26 cellular contexts compared by ENCODE assay signal in genomic region chrX:17740137-17741122, GRCh38. TPM values are rescaled to one million over a fixed set of nuclear protein-coding genes. Genes with fewer than 3 reads are reported as not detected.
DNase-seq lines count a peak whose midpoint lies in the region; ATAC-seq and TF ChIP-seq lines count a peak whose summit lies in the region.
"Had no signal": no experiment of that assay in that cellular context is flagged by ENCODE, and none has a peak within 500 bp of the region (broad histone marks: within the 10 kb centered on the region; RNA-seq: fewer than 3 reads in every experiment).

No MANE protein-coding gene starts in this region.

- peaks cover 22 to 41% of the 10 kb centered on the region in 2 donors for H3K4me1 ChIP-seq in gastrocnemius medialis
- H3K4me1 ChIP-seq: BE2C, SJCRH30 had no signal

- CTCF ChIA-PET in activated naive CD4-positive, alpha-beta T cell treated with anti-CD3 and anti-CD28 coated beads for 36 hours (lab: Charles Lee): interaction anchor here (0.6 kb wide), 1 partner anchor 558 kb away, joined by 4 read pairs; no protein-coding TSS in a partner anchor

- intact Hi-C loops in activated naive CD4-positive, alpha-beta T cell treated with anti-CD3 and anti-CD28 coated beads for 36 hours (cut with micrococcal nuclease): loop anchor here (10.0 kb wide), 1 partner anchor 204 kb away; no protein-coding TSS in a partner anchor
- intact Hi-C loops in gastrocnemius medialis (cut with DNase I; ENCODE audit: low total_unique reads): no loop called here

- H3K36me3 Mint-ChIP-seq in activated naive CD4-positive, alpha-beta T cell treated with anti-CD3 and anti-CD28 coated beads for 36 hours (ENCODE audit: low read depth): no peaks in the 10 kb centered on the region
- H3K36me3 Mint-ChIP-seq: immature natural killer cell had no signal

- H3K36me3 ChIP-seq in WERI-Rb-1: no peaks in the 10 kb centered on the region
- H3K36me3 ChIP-seq in gastrocnemius medialis: no peaks in the 10 kb centered on the region
- H3K36me3 ChIP-seq: BE2C, SJCRH30, thoracic aorta had no signal

- peaks cover 17% of the 10 kb centered on the region for H3K27me3 ChIP-seq in WERI-Rb-1 (ENCODE audit: insufficient read depth, low read depth, severe bottlenecking)
- no peaks in the 10 kb centered on the region for H3K27me3 ChIP-seq in gastrocnemius medialis
- H3K27me3 ChIP-seq: BE2C, SJCRH30 had no signal

- TF ChIP-seq POLR2A in gastrocnemius medialis (IDR thresholded peaks at IDR 0.05): no peak

- TF ChIP-seq CTCF in WERI-Rb-1 (IDR thresholded peaks at IDR 0.05; ENCODE audit: low read depth, low read length): no peak
- TF ChIP-seq CTCF in gastrocnemius medialis (IDR thresholded peaks at IDR 0.05 in 4 of 5, conservative IDR thresholded peaks at IDR 0.05 in 1 of 5): no peak

- DNase-seq in activated naive CD4-positive, alpha-beta T cell treated with anti-CD3 and anti-CD28 coated beads for 36 hours: no peak
- DNase-seq in activated naive CD4-positive, alpha-beta T cell treated with anti-CD3 and anti-CD28 coated beads, Interleukin-2, amount 50 U/mL, for 16 hours: no peak
- peak; percentile 18 for DNase-seq in NCI-H2107 (lab: John Stamatoyannopoulos, UW)
- DNase-seq in WERI-Rb-1: no peak
- DNase-seq in gastrocnemius medialis: peak in 1 of 2 donors; percentile 15
- no peak for DNase-seq in CD1c-positive myeloid dendritic cell (ENCODE audit: extremely low spot score)
- DNase-seq: activated CD4-positive, alpha-beta T cell treated with anti-CD3 and anti-CD28 coated beads, Interleukin-2, amount 50 U/mL, for 48 hours; activated CD8-positive, alpha-beta memory T cell treated with anti-CD3 and anti-CD28 coated beads, Interleukin-2, amount 50 U/mL, for 4 hours; BE2C; COR-L47; DMS79 treated with DMSO at 0.1 percent for 48 hours; HCEC 1CT; hypothalamus; immature natural killer cell; KBM-7; NCI-H1105 treated with DMSO at 0.1 percent for 48 hours; NCI-H2029; NCI-H510A; occipital lobe; stimulated activated naive CD4-positive, alpha-beta T cell treated with Interleukin-2 at 50 U/mL for 16 hours had no signal

- ATAC-seq in gastrocnemius medialis: no peak
- ATAC-seq in HG02759 (IDR thresholded peaks at IDR 0.05; ENCODE audit: unreplicated experiment): no peak
- no peak for ATAC-seq in HG02588 (IDR thresholded peaks at IDR 0.05; ENCODE audit: unreplicated experiment)

- no peaks in the 10 kb centered on the region for H3K27me3 Mint-ChIP-seq in activated naive CD4-positive, alpha-beta T cell treated with anti-CD3 and anti-CD28 coated beads for 36 hours (ENCODE audit: low read depth)
- H3K27me3 Mint-ChIP-seq: memory B cell had no signal

- peak overlapping the region; percentile 47 for H3K27ac ChIP-seq in WERI-Rb-1
- H3K27ac ChIP-seq in gastrocnemius medialis: peak overlapping the region; percentile 67 to 98 (median 84)
- H3K27ac ChIP-seq: SJCRH30, thoracic aorta had no signal

- in situ Hi-C loops in gastrocnemius medialis (cut with MboI; ENCODE audit: low sequenced_read_pairs in 4 of 4): no loop called here

- H3K4me3 ChIP-seq in WERI-Rb-1 (ENCODE audit: low read depth, low read length) (peak overlapping the region; percentile 30), gastrocnemius medialis (peak overlapping the region in 2 of 4 donors; percentile 13 to 21)
- H3K4me3 ChIP-seq: SJCRH30, thoracic aorta had no signal

- H3K9me3 Mint-ChIP-seq in activated naive CD4-positive, alpha-beta T cell treated with anti-CD3 and anti-CD28 coated beads for 36 hours: no peaks in the 10 kb centered on the region
- H3K9me3 Mint-ChIP-seq: activated T-helper 1 cell treated with anti-CD3 and anti-CD28 coated beads, Interleukin-12 subunit alpha, Interleukin-12 subunit beta, Interleukin-2, Interleukin-4 antibody, amounts not matched to agents 30 ng/mL and 10 ng/mL and 1 ng/mL, durations not matched to agents 14 hours and 24 hours and 36 hours; memory B cell had no signal

- H3K4me1 Mint-ChIP-seq in activated naive CD4-positive, alpha-beta T cell treated with anti-CD3 and anti-CD28 coated beads for 36 hours (ENCODE audit: low read depth): peaks cover 42% of the 10 kb centered on the region

- no peaks in the 10 kb centered on the region for H3K9me3 ChIP-seq in WERI-Rb-1 (ENCODE audit: severe bottlenecking)
- no peaks in the 10 kb centered on the region for H3K9me3 ChIP-seq in gastrocnemius medialis
- H3K9me3 ChIP-seq: BE2C, SJCRH30, thoracic aorta had no signal

- peak overlapping the region; percentile 4 for H3K4me3 Mint-ChIP-seq in activated naive CD4-positive, alpha-beta T cell treated with anti-CD3 and anti-CD28 coated beads for 36 hours
- H3K4me3 Mint-ChIP-seq: activated T-helper 1 cell treated with anti-CD3 and anti-CD28 coated beads, Interleukin-12 subunit alpha, Interleukin-12 subunit beta, Interleukin-2, Interleukin-4 antibody, amounts not matched to agents 30 ng/mL and 10 ng/mL and 1 ng/mL, durations not matched to agents 14 hours and 24 hours and 36 hours; memory B cell had no signal

- H3K27ac Mint-ChIP-seq in activated naive CD4-positive, alpha-beta T cell treated with anti-CD3 and anti-CD28 coated beads for 36 hours: no peak overlapping the region
- H3K27ac Mint-ChIP-seq: activated T-helper 1 cell treated with anti-CD3 and anti-CD28 coated beads, Interleukin-12 subunit alpha, Interleukin-12 subunit beta, Interleukin-2, Interleukin-4 antibody, amounts not matched to agents 30 ng/mL and 10 ng/mL and 1 ng/mL, durations not matched to agents 14 hours and 24 hours and 36 hours; memory B cell had no signal

RNA-seq across cellular contexts. Expression of gene SCML1, which starts 3.1 kb away (rescaled TPM):
- 10 to 100 TPM; 11.4 to 11.8 TPM for total RNA-seq in activated naive CD4-positive, alpha-beta T cell treated with anti-CD3 and anti-CD28 coated beads for 36 hours
- total RNA-seq in gastrocnemius medialis: 10 to 100 TPM in 1 of 4 donors, 1 to 10 TPM in 3; 5.6 to 29.0 (median 5.8) TPM
